ENCODE assay signal across 9 cellular contexts in genomic region chr5:132812949-132813598, GRCh38. TPM values are rescaled to one million over a fixed set of nuclear protein-coding genes. Genes with fewer than 3 reads are reported as not detected.
DNase-seq lines count a peak whose midpoint lies in the region; ATAC-seq and TF ChIP-seq lines count a peak whose summit lies in the region.
"Had no signal": no experiment of that assay in that cellular context is flagged by ENCODE, and none has a peak within 500 bp of the region (broad histone marks: within the 10 kb centered on the region; RNA-seq: fewer than 3 reads in every experiment).

Gene SOWAHA, plus strand, starts transcription at chr5:132813302. Its CDS starts 320 bp downstream, at chr5:132813622.

- intact Hi-C loops in CD8-positive, alpha-beta T cell (cut with DNase I, micrococcal nuclease) = loop anchor here in 1 of 2 experiments (2.0 kb wide), 1 partner anchor 66 kb away; the partner anchor contains the start of gene CCNI2

- WGBS in HUES64 = 3% methylated on average over 66 of the region's 66 CpGs

- peak; percentile 17 for ATAC-seq in CD8-positive, alpha-beta T cell
- ATAC-seq in stimulated activated effector memory CD8-positive, alpha-beta T cell treated with anti-CD3 and anti-CD28 coated beads, Interleukin-12 subunit alpha, Interleukin-12 subunit beta, amount 100 ng/mL, for 72 hours = peak; percentile 36
- ATAC-seq in GM18907 (IDR thresholded peaks at IDR 0.05; ENCODE audit: unreplicated experiment) (no peak), GM19397 (IDR thresholded peaks at IDR 0.05; ENCODE audit: unreplicated experiment) (no peak)

- no peaks in the 10 kb centered on the region for H3K36me3 Mint-ChIP-seq in CD8-positive, alpha-beta T cell
- H3K36me3 Mint-ChIP-seq in activated naive CD8-positive, alpha-beta T cell = no peaks in the 10 kb centered on the region
- no peaks in the 10 kb centered on the region for H3K36me3 Mint-ChIP-seq in stimulated activated effector memory CD8-positive, alpha-beta T cell treated with anti-CD3 and anti-CD28 coated beads, Interleukin-12 subunit alpha, Interleukin-12 subunit beta, amount 100 ng/mL, for 72 hours

- H3K36me3 ChIP-seq in CD8-positive, alpha-beta T cell (ENCODE audit: insufficient read depth, low read length) = no peaks in the 10 kb centered on the region
- H3K36me3 ChIP-seq in HUES64 (ENCODE audit: insufficient read depth, low read length) = no peaks in the 10 kb centered on the region

- POLR2A ChIA-PET in CD8-positive, alpha-beta T cell (lab: Charles Lee) = interaction anchor here (0.6 to 0.9 kb wide), 3 partner anchors 17 to 1099 kb away, joined by 3 to 7 read pairs (median 3); partner anchors contain the start of gene SHROOM1

- H3K27ac Mint-ChIP-seq in CD8-positive, alpha-beta T cell = no peak within 1 kb of the TSS
- H3K27ac Mint-ChIP-seq in activated naive CD8-positive, alpha-beta T cell = no peak within 1 kb of the TSS
- H3K27ac Mint-ChIP-seq in stimulated activated effector memory CD8-positive, alpha-beta T cell treated with anti-CD3 and anti-CD28 coated beads, Interleukin-12 subunit alpha, Interleukin-12 subunit beta, amount 100 ng/mL, for 72 hours = no peak within 1 kb of the TSS

- no peak for TF ChIP-seq CTCF in CD8-positive, alpha-beta T cell (IDR thresholded peaks at IDR 0.05)

- no peak within 1 kb of the TSS for H3K27ac ChIP-seq in CD8-positive, alpha-beta T cell (ENCODE audit: low read depth, low read length)
- H3K27ac ChIP-seq in HUES64 (ENCODE audit: low read depth, low read length) = no peak within 1 kb of the TSS

- peaks cover 40% of the 10 kb centered on the region for H3K27me3 Mint-ChIP-seq in CD8-positive, alpha-beta T cell (ENCODE audit: low read depth)
- peaks cover 31% of the 10 kb centered on the region for H3K27me3 Mint-ChIP-seq in activated naive CD8-positive, alpha-beta T cell

- peak within 1 kb of the TSS; percentile 78 for H3K4me3 Mint-ChIP-seq in CD8-positive, alpha-beta T cell
- H3K4me3 Mint-ChIP-seq in activated naive CD8-positive, alpha-beta T cell = peak within 1 kb of the TSS; percentile 84
- peak within 1 kb of the TSS; percentile 61 for H3K4me3 Mint-ChIP-seq in stimulated activated effector memory CD8-positive, alpha-beta T cell treated with anti-CD3 and anti-CD28 coated beads, Interleukin-12 subunit alpha, Interleukin-12 subunit beta, amount 100 ng/mL, for 72 hours

- peaks cover 12% of the 10 kb centered on the region for H3K27me3 ChIP-seq in CD8-positive, alpha-beta T cell (ENCODE audit: insufficient read depth, low read length)
- peaks cover 84% of the 10 kb centered on the region for H3K27me3 ChIP-seq in HUES64 (ENCODE audit: insufficient read depth, low read length)

- no peak for DNase-seq in CD8-positive, alpha-beta T cell
- DNase-seq in iPS-NIHi11 (ENCODE audit: low spot score) (peak; percentile 75), T1000 (lab: John Stamatoyannopoulos, UW) (no peak)
- DNase-seq in stimulated activated effector memory CD8-positive, alpha-beta T cell treated with anti-CD3 and anti-CD28 coated beads, Interleukin-12 subunit alpha, Interleukin-12 subunit beta, amount 100 ng/mL, for 72 hours (ENCODE audit: low spot score in 2 of 2) = no peak

- CTCF ChIA-PET in CD8-positive, alpha-beta T cell (lab: Charles Lee) = interaction anchor here (1.2 kb wide), 1 partner anchor 11 kb away, joined by 4 read pairs; no protein-coding TSS in a partner anchor

- H3K4me3 ChIP-seq in CD8-positive, alpha-beta T cell (ENCODE audit: low read depth, low read length) = peak within 1 kb of the TSS; percentile 26
- H3K4me3 ChIP-seq in HUES64 (ENCODE audit: low read length) = peak within 1 kb of the TSS; percentile 34

- H3K9ac ChIP-seq in HUES64 (ENCODE audit: low read depth, low read length) = no peak within 1 kb of the TSS

- no peaks in the 10 kb centered on the region for H3K9me3 ChIP-seq in CD8-positive, alpha-beta T cell (ENCODE audit: low read length)
- no peaks in the 10 kb centered on the region for H3K9me3 ChIP-seq in HUES64 (ENCODE audit: insufficient read depth, low read depth, low read length)

- peaks cover 9% of the 10 kb centered on the region for H3K4me1 Mint-ChIP-seq in CD8-positive, alpha-beta T cell (ENCODE audit: low read depth)
- H3K4me1 Mint-ChIP-seq in activated naive CD8-positive, alpha-beta T cell (ENCODE audit: low read depth) = peaks cover 10% of the 10 kb centered on the region
- peaks cover 7% of the 10 kb centered on the region for H3K4me1 Mint-ChIP-seq in stimulated activated effector memory CD8-positive, alpha-beta T cell treated with anti-CD3 and anti-CD28 coated beads, Interleukin-12 subunit alpha, Interleukin-12 subunit beta, amount 100 ng/mL, for 72 hours

- H3K9me3 Mint-ChIP-seq in CD8-positive, alpha-beta T cell = no peaks in the 10 kb centered on the region
- no peaks in the 10 kb centered on the region for H3K9me3 Mint-ChIP-seq in activated naive CD8-positive, alpha-beta T cell (ENCODE audit: low read depth)
- no peaks in the 10 kb centered on the region for H3K9me3 Mint-ChIP-seq in stimulated activated effector memory CD8-positive, alpha-beta T cell treated with anti-CD3 and anti-CD28 coated beads, Interleukin-12 subunit alpha, Interleukin-12 subunit beta, amount 100 ng/mL, for 72 hours

- peaks cover 7% of the 10 kb centered on the region for H3K4me1 ChIP-seq in CD8-positive, alpha-beta T cell (ENCODE audit: insufficient read depth, low read length)
- 0 out of 2 replicates have a peak, but pooled peaks cover 8% of the 10 kb centered on the region for H3K4me1 ChIP-seq in HUES64 (ENCODE audit: insufficient read depth, low read length)

RNA-seq across cellular contexts. Expression of gene SOWAHA, which starts in this region (rescaled TPM):
- not detected for total RNA-seq in CD8-positive, alpha-beta T cell
- polyA plus RNA-seq in HUES64 (2013, experiment 1 of 2) = not detected
- 0.13 TPM for polyA plus RNA-seq in HUES64 (2013, experiment 2 of 2)
- total RNA-seq: HT1080 had no signal

Comparison
In these comparisons a context has a peak if more than half of its experiments do, and no peak if none do; other contexts are left out.
1. Peak in ATAC-seq and H3K4me3 ChIP-seq in CD8-positive, alpha-beta T cell; RNA of the gene not detected or under 1 TPM.